9 cellular contexts compared by ENCODE assay signal in genomic region chr19:37251308-37252229, GRCh38. TPM values are rescaled to one million over a fixed set of nuclear protein-coding genes. Genes with fewer than 3 reads are reported as not detected.
A peak's percentile ranks its signal among the peaks of the same experiment; 100 is the strongest.
DNase-seq lines count a peak whose midpoint lies in the region; ATAC-seq, FAIRE-seq and TF ChIP-seq lines count a peak whose summit lies in the region.
"Had no signal": no experiment of that assay in that cellular context is flagged by ENCODE, and none has a peak within 500 bp of the region (broad histone marks: within the 10 kb centered on the region; RNA-seq: fewer than 3 reads in every experiment).

No MANE protein-coding gene starts in this region.

- FAIRE-seq in D721Med (lab: Jason Lieb, UNC): peak; percentile 92

- H3K4me1 ChIP-seq in RWPE2 (ENCODE audit: insufficient read depth, poor library complexity, severe bottlenecking) (no peaks in the 10 kb centered on the region), mammary epithelial cell (ENCODE audit: insufficient read depth, low read length) (no peaks in the 10 kb centered on the region)
- H3K4me1 ChIP-seq: SJSA1 had no signal

- CTCF ChIA-PET in mammary epithelial cell (lab: Charles Lee; ENCODE audit: low non-redundant PET): no interaction called here

- no peaks in the 10 kb centered on the region for H3K27me3 ChIP-seq in RWPE2 (ENCODE audit: insufficient read depth, poor library complexity, severe bottlenecking)
- H3K27me3 ChIP-seq in mammary epithelial cell (ENCODE audit: insufficient read depth, low read length): no peaks in the 10 kb centered on the region
- no peaks in the 10 kb centered on the region for H3K27me3 ChIP-seq in kidney epithelial cell (ENCODE audit: control insufficient read depth, insufficient read depth, low read length)
- H3K27me3 ChIP-seq: SJSA1 had no signal

- H3K4me3 ChIP-seq in RWPE2 (ENCODE audit: severe bottlenecking) (peak overlapping the region; percentile 37), mammary epithelial cell (replicated peaks in 1 of 3; ENCODE audit: insufficient read depth in 1 of 3, low read depth in 2 of 3, low read length in 3 of 3) (peak overlapping the region; percentile 63 to 92 (median 77)), kidney epithelial cell (ENCODE audit: low read depth, low read length) (peak overlapping the region; percentile 71)
- H3K4me3 ChIP-seq: SJSA1 had no signal

- 2% methylated on average over 12 of the region's 39 CpGs for WGBS in mammary epithelial cell (ENCODE audit: low coverage, missing lambda C conversion rate)

- ATAC-seq in RWPE2 (ENCODE audit: low read depth): peak; percentile 99
- no peak for ATAC-seq in HG03354 (IDR thresholded peaks at IDR 0.05; ENCODE audit: poor library complexity, severe bottlenecking, unreplicated experiment)
- ATAC-seq in GM21360 (IDR thresholded peaks at IDR 0.05; ENCODE audit: unreplicated experiment): no peak

- peak overlapping the region; percentile 76 for H3K4me2 ChIP-seq in mammary epithelial cell (ENCODE audit: insufficient read depth, low read depth, low read length)

- no peaks in the 10 kb centered on the region for H3K36me3 ChIP-seq in RWPE2 (ENCODE audit: low read depth)
- no peaks in the 10 kb centered on the region for H3K36me3 ChIP-seq in mammary epithelial cell (ENCODE audit: insufficient read depth, low read length)
- no peaks in the 10 kb centered on the region for H3K36me3 ChIP-seq in kidney epithelial cell (ENCODE audit: control insufficient read depth, insufficient read depth, low read length)
- H3K36me3 ChIP-seq: SJSA1 had no signal

- dilution Hi-C loops in mammary epithelial cell (cut with HindIII; ENCODE audit: low sequenced_read_pairs): no loop called here

- in situ Hi-C loops in mammary epithelial cell (cut with MboI; ENCODE audit: low sequenced_read_pairs in 2 of 2): no loop called here

- H4K20me1 ChIP-seq in mammary epithelial cell (ENCODE audit: insufficient read depth, low read length): no peaks in the 10 kb centered on the region

- H2AFZ ChIP-seq in mammary epithelial cell (ENCODE audit: low read depth, low read length): peak overlapping the region; percentile 82

- H3K9ac ChIP-seq in mammary epithelial cell (ENCODE audit: insufficient read depth, low read length): no peak overlapping the region

- intact Hi-C loops in mammary epithelial cell (cut with micrococcal nuclease): no loop called here

- no peak overlapping the region for H3K27ac ChIP-seq in RWPE2 (ENCODE audit: poor library complexity, severe bottlenecking)
- H3K27ac ChIP-seq in mammary epithelial cell (ENCODE audit: insufficient read depth, low read depth, low read length): no peak overlapping the region
- H3K27ac ChIP-seq: SJSA1 had no signal

- H3K79me2 ChIP-seq in mammary epithelial cell (ENCODE audit: insufficient read depth, low read length): no peaks in the 10 kb centered on the region

- H3K9me3 ChIP-seq in RWPE2 (ENCODE audit: severe bottlenecking) (peaks cover 19% of the 10 kb centered on the region), mammary epithelial cell (replicated peaks; ENCODE audit: insufficient read depth, low read length) (peaks cover 30% of the 10 kb centered on the region)

- TSS peak; percentile 73 for BruUV-seq in mammary epithelial cell (replicated peaks; lab: Mats Ljungman, UMichigan)

- TF ChIP-seq CTCF in D721Med (IDR thresholded peaks at IDR 0.05; ENCODE audit: insufficient read depth, missing control alignments): no peak
- TF ChIP-seq CTCF in RWPE2 (IDR thresholded peaks at IDR 0.05; ENCODE audit: poor library complexity, severe bottlenecking): no peak
- no peak for TF ChIP-seq CTCF in mammary epithelial cell (conservative IDR thresholded peaks at IDR 0.05 in 1 of 2, IDR thresholded peaks at IDR 0.05 in 1 of 2; ENCODE audit: extremely low read depth in 1 of 2, insufficient read depth in 1 of 2, low read depth in 1 of 2, low read length in 2 of 2)
- TF ChIP-seq CTCF in kidney epithelial cell (IDR thresholded peaks at IDR 0.05; ENCODE audit: insufficient read depth, low read length, poor library complexity, severe bottlenecking): no peak

- DNase-seq in D721Med (ENCODE audit: insufficient read length, low spot score): peak; percentile 78
- DNase-seq in HuH-7 (ENCODE audit: low spot score): peak; percentile 28
- DNase-seq in RWPE2 (ENCODE audit: low spot score): peak; percentile 75
- peak; percentile 95 for DNase-seq in mammary epithelial cell
- peak; percentile 87 for DNase-seq in kidney epithelial cell (ENCODE audit: low read depth)
- DNase-seq in stimulated activated CD8-positive, alpha-beta memory T cell treated with anti-CD3 and anti-CD28 coated beads, Interleukin-12 subunit alpha, Interleukin-12 subunit beta, amount 100 ng/mL, for 4 hours (ENCODE audit: low read depth): peak; percentile 2

RNA-seq across cellular contexts. Expression of gene ZNF383, which starts 33.6 kb away (rescaled TPM):
- 1 to 10 TPM; 6.2 to 9.7 TPM for total RNA-seq in mammary epithelial cell
- 2.4 TPM for polyA plus RNA-seq in mammary epithelial cell
- polyA minus RNA-seq in mammary epithelial cell: 1.6 TPM
- total RNA-seq in kidney epithelial cell: 4.9 and 9.1 TPM in 2 replicates

RNA-seq across cellular contexts. Expression of gene ZNF585B, which starts 41.2 kb away (rescaled TPM):
- 10 to 100 TPM; 12.4 to 22.3 TPM for total RNA-seq in mammary epithelial cell
- 9.0 TPM for polyA plus RNA-seq in mammary epithelial cell
- polyA minus RNA-seq in mammary epithelial cell: 8.4 TPM
- total RNA-seq in kidney epithelial cell: 16.4 and 21.2 TPM in 2 replicates

Comparison
In these comparisons a context has a peak if more than half of its experiments do, and no peak if none do; other contexts are left out.
1. DNase-seq: peak in every context shown above with its lines; median percentile 95 in mammary epithelial cell; 87 in kidney epithelial cell; 78 in D721Med; 75 in RWPE2; 28 in HuH-7; 2 in stimulated activated CD8-positive, alpha-beta memory T cell treated with anti-CD3 and anti-CD28 coated beads, Interleukin-12 subunit alpha, Interleukin-12 subunit beta, amount 100 ng/mL, for 4 hours.